In genomic region chr5:10441083-10441991, GRCh38 we compare ENCODE assay signal across 1 cellular context.
TF ChIP-seq lines count a peak whose summit lies in the region.

Gene ROPN1L, plus strand, starts transcription at chr5:10441879. Its CDS starts 289 bp downstream, at chr5:10442168.

TF ChIP-seq in K562, 482 proteins besides CTCF, POLR2A, EP300 and RAD21 (continued from another document and continues in another):
- TF ChIP-seq CREB5 (CRISPR knock-in tag; IDR thresholded peaks at IDR 0.05) (no peak), PKNOX1 (IDR thresholded peaks at IDR 0.05) (peak; percentile 97), HNRNPLL (IDR thresholded peaks at IDR 0.05; ENCODE audit: low read depth, low read length, poor library complexity, severe bottlenecking) (peak; percentile 48), ZNF354B (CRISPR knock-in tag; IDR thresholded peaks at IDR 0.05) (0 out of 2 replicates have a peak, but pooled peaks have one; percentile 17), CTBP1 (IDR thresholded peaks at IDR 0.05; ENCODE audit: borderline replicate concordance) (peak; percentile 68; the same call in 1 of the 2 replicates), TFAP4 (CRISPR knock-in tag; IDR thresholded peaks at IDR 0.05; ENCODE audit: borderline replicate concordance) (peak; percentile 66; the same call in 1 of the 2 replicates), HSF4 (CRISPR knock-in tag; IDR thresholded peaks at IDR 0.05; ENCODE audit: borderline replicate concordance) (no peak), TAF15 (IDR thresholded peaks at IDR 0.05; ENCODE audit: low read depth, low read length) (no peak), ZNF57 (CRISPR knock-in tag; IDR thresholded peaks at IDR 0.05) (0 out of 2 replicates have a peak, but pooled peaks have one; percentile 38), KLF16 (IDR thresholded peaks at IDR 0.05) (peak; percentile 28; the same call in 1 of the 2 replicates), PCBP1 (IDR thresholded peaks at IDR 0.05; ENCODE audit: low read depth, low read length, poor library complexity, severe bottlenecking) (peak; percentile 48), BRD9 (IDR thresholded peaks at IDR 0.05; ENCODE audit: low read depth, partially characterized antibody) (no peak), RBM17 (IDR thresholded peaks at IDR 0.05; ENCODE audit: borderline replicate concordance, low read depth, low read length) (no peak), PHF8 (IDR thresholded peaks at IDR 0.05; ENCODE audit: borderline replicate concordance, low read length) (peak; percentile 88; the same call in 1 of the 2 replicates), SRF (CRISPR knock-in tag; IDR thresholded peaks at IDR 0.05) (peak in 1 of 2 experiments; percentile 41; a peak in 1 of 4 replicates), FOXO4 (CRISPR knock-in tag; IDR thresholded peaks at IDR 0.05) (no peak), KAT8 (IDR thresholded peaks at IDR 0.05; ENCODE audit: low read depth) (no peak), EHMT2 (IDR thresholded peaks at IDR 0.05) (no peak), CHD7 (IDR thresholded peaks at IDR 0.05; ENCODE audit: low read depth, low read length) (no peak), ZNF764 (CRISPR knock-in tag; IDR thresholded peaks at IDR 0.05; ENCODE audit: low read depth) (no peak), KDM2B (CRISPR knock-in tag; IDR thresholded peaks at IDR 0.05) (peak; percentile 53; the same call in 1 of the 2 replicates), FOXJ2 (tag; IDR thresholded peaks at IDR 0.05) (no peak), ZBTB5 (IDR thresholded peaks at IDR 0.05) (no peak), ETS2 (tag; IDR thresholded peaks at IDR 0.05; ENCODE audit: borderline replicate concordance, poor library complexity, severe bottlenecking) (no peak), ZBTB9 (CRISPR knock-in tag; IDR thresholded peaks at IDR 0.05) (peak; percentile 65; the same call in 1 of the 2 replicates), TBL1XR1 (IDR thresholded peaks at IDR 0.05; ENCODE audit: low read length in 2 of 2) (0 out of 4 replicates have a peak, but pooled peaks of 1 of the 2 experiments have one; percentile 24), SPI1 (IDR thresholded peaks at IDR 0.05; ENCODE audit: borderline replicate concordance, low read depth, low read length) (peak; percentile 72), TCF3 (CRISPR knock-in tag; IDR thresholded peaks at IDR 0.05) (peak; percentile 21; the same call in 1 of the 2 replicates), ZNF586 (CRISPR knock-in tag; conservative IDR thresholded peaks at IDR 0.05) (0 out of 2 replicates have a peak, but pooled peaks have one; percentile 53), ZBTB17 (CRISPR knock-in tag; IDR thresholded peaks at IDR 0.05) (no peak; the same call in none of the 2 replicates)
- TF ChIP-seq, protein P1, sequence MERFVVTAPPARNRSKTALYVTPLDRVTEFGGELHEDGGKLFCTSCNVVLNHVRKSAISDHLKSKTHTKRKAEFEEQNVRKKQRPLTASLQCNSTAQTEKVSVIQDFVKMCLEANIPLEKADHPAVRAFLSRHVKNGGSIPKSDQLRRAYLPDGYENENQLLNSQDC (CRISPR knock-in tag; IDR thresholded peaks at IDR 0.05) = no peak
- TF ChIP-seq, protein P2, sequence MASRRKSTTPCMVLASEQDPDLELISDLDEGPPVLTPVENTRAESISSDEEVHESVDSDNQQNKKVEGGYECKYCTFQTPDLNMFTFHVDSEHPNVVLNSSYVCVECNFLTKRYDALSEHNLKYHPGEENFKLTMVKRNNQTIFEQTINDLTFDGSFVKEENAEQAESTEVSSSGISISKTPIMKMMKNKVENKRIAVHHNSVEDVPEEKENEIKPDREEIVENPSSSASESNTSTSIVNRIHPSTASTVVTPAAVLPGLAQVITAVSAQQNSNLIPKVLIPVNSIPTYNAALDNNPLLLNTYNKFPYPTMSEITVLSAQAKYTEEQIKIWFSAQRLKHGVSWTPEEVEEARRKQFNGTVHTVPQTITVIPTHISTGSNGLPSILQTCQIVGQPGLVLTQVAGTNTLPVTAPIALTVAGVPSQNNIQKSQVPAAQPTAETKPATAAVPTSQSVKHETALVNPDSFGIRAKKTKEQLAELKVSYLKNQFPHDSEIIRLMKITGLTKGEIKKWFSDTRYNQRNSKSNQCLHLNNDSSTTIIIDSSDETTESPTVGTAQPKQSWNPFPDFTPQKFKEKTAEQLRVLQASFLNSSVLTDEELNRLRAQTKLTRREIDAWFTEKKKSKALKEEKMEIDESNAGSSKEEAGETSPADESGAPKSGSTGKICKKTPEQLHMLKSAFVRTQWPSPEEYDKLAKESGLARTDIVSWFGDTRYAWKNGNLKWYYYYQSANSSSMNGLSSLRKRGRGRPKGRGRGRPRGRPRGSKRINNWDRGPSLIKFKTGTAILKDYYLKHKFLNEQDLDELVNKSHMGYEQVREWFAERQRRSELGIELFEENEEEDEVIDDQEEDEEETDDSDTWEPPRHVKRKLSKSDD (conservative IDR thresholded peaks at IDR 0.05; ENCODE audit: low read length) = no peak
